29 cellular contexts compared by ENCODE assay signal in genomic region chr10:25743832-25744231, GRCh38.
"Had no signal": no experiment of that assay in that cellular context is flagged by ENCODE, and none has a peak within 500 bp of the region (broad histone marks: within the 10 kb centered on the region; RNA-seq: fewer than 3 reads in every experiment).

No MANE protein-coding gene starts in this region.

- H3K4me3 Mint-ChIP-seq: stimulated activated effector memory CD8-positive, alpha-beta T cell treated with anti-CD3 and anti-CD28 coated beads, Interleukin-12 subunit alpha, Interleukin-12 subunit beta, amount 100 ng/mL, for 72 hours; stimulated activated memory B cell treated with anti-CD40 and anti-IgM and Interleukin-4, amounts not matched to agents 10 μg/mL and 1 μg/mL and 100 μg/mL, for 72 hours; stimulated activated naive B cell treated with anti-CD40 and anti-IgM and Interleukin-4, amounts not matched to agents 10 μg/mL and 1 μg/mL and 100 μg/mL, for 72 hours; stimulated activated naive CD8-positive, alpha-beta T cell treated with anti-CD3 and anti-CD28 coated beads, Interleukin-15, amount 100 ng/mL, for 72 hours; stimulated activated naive CD8-positive, alpha-beta T cell treated with anti-CD3 and anti-CD28 coated beads, Interleukin-15, Interleukin-2, amounts not matched to agents 100 ng/mL and 50 ng/mL, for 24 hours; type B pancreatic cell had no signal

- H3K36me3 Mint-ChIP-seq: stimulated activated effector memory CD8-positive, alpha-beta T cell treated with anti-CD3 and anti-CD28 coated beads, Interleukin-12 subunit alpha, Interleukin-12 subunit beta, amount 100 ng/mL, for 72 hours; stimulated activated memory B cell treated with anti-CD40 and anti-IgM and Interleukin-4, amounts not matched to agents 10 μg/mL and 1 μg/mL and 100 μg/mL, for 72 hours; stimulated activated naive B cell treated with anti-CD40 and anti-IgM and Interleukin-4, amounts not matched to agents 10 μg/mL and 1 μg/mL and 100 μg/mL, for 72 hours; type B pancreatic cell had no signal

- H3K27ac ChIP-seq: stomach, suprapubic skin, testis, thoracic aorta, thyroid gland, tibial artery, tibial nerve, transverse colon, upper lobe of left lung, upper lobe of right lung, uterus, vagina had no signal

- ATAC-seq: stimulated activated effector memory CD8-positive, alpha-beta T cell treated with anti-CD3 and anti-CD28 coated beads, Interleukin-12 subunit alpha, Interleukin-12 subunit beta, amount 100 ng/mL, for 72 hours; stimulated activated memory B cell treated with anti-CD40 and anti-IgM and Interleukin-4, amounts not matched to agents 10 μg/mL and 1 μg/mL and 100 μg/mL, for 72 hours; stimulated activated naive B cell treated with anti-CD40 and anti-IgM and Interleukin-4, amounts not matched to agents 10 μg/mL and 1 μg/mL and 100 μg/mL, for 72 hours; stimulated activated naive CD8-positive, alpha-beta T cell treated with anti-CD3 and anti-CD28 coated beads, Interleukin-15, amount 100 ng/mL, for 72 hours; stimulated activated naive CD8-positive, alpha-beta T cell treated with anti-CD3 and anti-CD28 coated beads, Interleukin-15, Interleukin-2, amounts not matched to agents 100 U/mL and 50 U/mL, for 24 hours; upper lobe of right lung had no signal

- H3K4me3 ChIP-seq: stomach, suprapubic skin, testis, thoracic aorta, thyroid gland, tibial artery, tibial nerve, transverse colon, upper lobe of left lung, upper lobe of right lung, uterus, vagina had no signal

- H3K36me3 ChIP-seq: stomach, suprapubic skin, thoracic aorta, thyroid gland, tibial artery, tibial nerve, transverse colon, upper lobe of left lung, upper lobe of right lung, uterus, vagina had no signal

- H3K9me3 Mint-ChIP-seq: stimulated activated effector memory CD8-positive, alpha-beta T cell treated with anti-CD3 and anti-CD28 coated beads, Interleukin-12 subunit alpha, Interleukin-12 subunit beta, amount 100 ng/mL, for 72 hours; stimulated activated memory B cell treated with anti-CD40 and anti-IgM and Interleukin-4, amounts not matched to agents 10 μg/mL and 1 μg/mL and 100 μg/mL, for 72 hours; stimulated activated naive B cell treated with anti-CD40 and anti-IgM and Interleukin-4, amounts not matched to agents 10 μg/mL and 1 μg/mL and 100 μg/mL, for 72 hours; stimulated activated naive CD8-positive, alpha-beta T cell treated with anti-CD3 and anti-CD28 coated beads, Interleukin-15, amount 100 ng/mL, for 72 hours; stimulated activated naive CD8-positive, alpha-beta T cell treated with anti-CD3 and anti-CD28 coated beads, Interleukin-15, Interleukin-2, amounts not matched to agents 100 ng/mL and 50 ng/mL, for 24 hours; type B pancreatic cell had no signal

- H3K27ac Mint-ChIP-seq: stimulated activated effector memory CD8-positive, alpha-beta T cell treated with anti-CD3 and anti-CD28 coated beads, Interleukin-12 subunit alpha, Interleukin-12 subunit beta, amount 100 ng/mL, for 72 hours; stimulated activated memory B cell treated with anti-CD40 and anti-IgM and Interleukin-4, amounts not matched to agents 10 μg/mL and 1 μg/mL and 100 μg/mL, for 72 hours; stimulated activated naive B cell treated with anti-CD40 and anti-IgM and Interleukin-4, amounts not matched to agents 10 μg/mL and 1 μg/mL and 100 μg/mL, for 72 hours; stimulated activated naive CD8-positive, alpha-beta T cell treated with anti-CD3 and anti-CD28 coated beads, Interleukin-15, amount 100 ng/mL, for 72 hours; stimulated activated naive CD8-positive, alpha-beta T cell treated with anti-CD3 and anti-CD28 coated beads, Interleukin-15, Interleukin-2, amounts not matched to agents 100 ng/mL and 50 ng/mL, for 24 hours; type B pancreatic cell had no signal

- H3K4me1 ChIP-seq: stomach, suprapubic skin, testis, thyroid gland, tibial artery, tibial nerve, transverse colon, upper lobe of left lung, upper lobe of right lung, uterus, vagina had no signal

- H3K27me3 ChIP-seq: stomach, suprapubic skin, testis, thyroid gland, tibial artery, tibial nerve, transverse colon, upper lobe of left lung, upper lobe of right lung, uterus, vagina had no signal

- H3K4me1 Mint-ChIP-seq: stimulated activated effector memory CD8-positive, alpha-beta T cell treated with anti-CD3 and anti-CD28 coated beads, Interleukin-12 subunit alpha, Interleukin-12 subunit beta, amount 100 ng/mL, for 72 hours; stimulated activated memory B cell treated with anti-CD40 and anti-IgM and Interleukin-4, amounts not matched to agents 10 μg/mL and 1 μg/mL and 100 μg/mL, for 72 hours; stimulated activated naive B cell treated with anti-CD40 and anti-IgM and Interleukin-4, amounts not matched to agents 10 μg/mL and 1 μg/mL and 100 μg/mL, for 72 hours; stimulated activated naive CD8-positive, alpha-beta T cell treated with anti-CD3 and anti-CD28 coated beads, Interleukin-15, amount 100 ng/mL, for 72 hours had no signal

- FAIRE-seq: urothelium cell line had no signal

- H3K27me3 Mint-ChIP-seq: stimulated activated naive CD8-positive, alpha-beta T cell treated with anti-CD3 and anti-CD28 coated beads, Interleukin-15, amount 100 ng/mL, for 72 hours had no signal

- H3K9me3 ChIP-seq: stomach, suprapubic skin, testis, thoracic aorta, thyroid gland, tibial artery, tibial nerve, transverse colon, upper lobe of left lung, upper lobe of right lung, uterus, vagina had no signal

- DNase-seq: stimulated activated CD4-positive, alpha-beta T cell treated with anti-CD3 and anti-CD28 coated beads, Interleukin-2, amount 100 ng/mL, for 48 hours; stimulated activated CD4-positive, alpha-beta T cell treated with anti-CD3 and anti-CD28 coated beads, Interleukin-4, amount 100 ng/mL, for 1 hour; stimulated activated CD4-positive, alpha-beta T cell treated with anti-CD3 and anti-CD28 coated beads, Interleukin-4, amount 100 ng/mL, for 24 hours; stimulated activated CD4-positive, alpha-beta T cell treated with anti-CD3 and anti-CD28 coated beads, Interleukin-4, amount 100 ng/mL, for 4 hours; stimulated activated CD8-positive, alpha-beta memory T cell treated with anti-CD3 and anti-CD28 coated beads, Interleukin-4, amount 100 ng/mL, for 48 hours; stimulated activated naive B cell treated with anti-CD40 and anti-IgM and Interleukin-4, amounts not matched to agents 10 μg/mL and 1 μg/mL and 100 μg/mL, for 72 hours; stimulated activated naive CD4-positive, alpha-beta T cell; stimulated activated naive CD4-positive, alpha-beta T cell treated with Interleukin-2 at 50 U/mL for 16 hours; stimulated activated naive CD8-positive, alpha-beta T cell treated with anti-CD3 and anti-CD28 coated beads, Interleukin-15, amount 100 ng/mL, for 72 hours; stimulated activated naive CD8-positive, alpha-beta T cell treated with anti-CD3 and anti-CD28 coated beads, Interleukin-15, Interleukin-2, amounts not matched to agents 100 U/mL and 50 U/mL, for 24 hours; stomach; substantia nigra; testis; thyroid gland; tibial artery; transverse colon; trophoblast cell; upper lobe of left lung; upper lobe of right lung; uterus had no signal
